In the genomic region with DNA sequence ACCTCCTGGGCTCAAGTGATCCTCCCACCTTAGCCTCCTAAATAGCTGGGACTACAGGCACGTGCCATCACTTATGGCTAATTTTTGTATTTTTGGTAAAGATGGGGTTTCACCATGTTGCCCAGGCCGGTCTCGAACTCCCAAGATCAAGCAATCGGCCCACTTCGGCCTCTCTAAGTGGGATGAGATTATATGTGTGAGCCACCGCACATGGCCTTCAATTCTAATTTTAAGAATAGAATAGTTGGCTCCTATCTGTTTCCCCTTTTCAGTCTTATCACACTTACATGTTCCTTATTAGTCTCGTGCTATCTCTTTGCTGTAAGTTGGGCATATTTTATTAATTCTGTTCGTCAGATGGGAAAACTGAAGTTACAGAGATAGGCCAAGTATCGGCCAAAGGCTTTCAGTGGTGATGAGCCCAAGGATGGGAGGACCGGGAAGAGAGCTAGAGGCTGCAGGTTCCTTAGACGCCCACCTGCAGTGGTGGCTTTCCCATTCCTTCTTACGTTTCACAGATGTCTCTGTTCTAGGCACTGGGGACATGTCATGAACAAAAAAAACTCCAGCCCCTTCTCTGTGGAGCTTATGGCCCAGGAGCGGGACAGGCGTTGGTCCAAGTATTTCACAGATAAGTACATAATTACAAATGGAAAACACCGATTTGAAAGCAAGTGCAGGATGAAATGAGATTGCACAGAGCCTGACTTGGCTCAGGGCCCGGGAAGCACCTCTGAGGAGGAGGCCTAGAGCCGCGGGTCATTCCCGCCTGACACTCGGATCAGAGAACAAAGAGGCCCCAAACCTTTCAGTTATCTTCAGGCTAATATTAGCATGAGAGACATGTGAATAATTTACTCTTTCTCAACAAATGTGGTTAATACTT, we compare ENCODE assay signal across 8 cellular contexts.
DNase-seq lines count a peak whose midpoint lies in the region; ATAC-seq and TF ChIP-seq lines count a peak whose summit lies in the region.

No MANE protein-coding gene starts in this region.

- DNase-seq in BE2C (peak; percentile 91), NCI-H69 (lab: John Stamatoyannopoulos, UW) (peak; percentile 98), esophagus muscularis mucosa (ENCODE audit: extremely low spot score) (no peak), NCI-H526 treated with DMSO at 0.1 percent for 48 hours (lab: John Stamatoyannopoulos, UW) (no peak)
- no peak for DNase-seq in naive thymus-derived CD8-positive, alpha-beta T cell

- TF ChIP-seq CTCF in BE2C (IDR thresholded peaks at IDR 0.05; ENCODE audit: low read depth, low read length), result no peak
- no peak for TF ChIP-seq CTCF in esophagus muscularis mucosa (IDR thresholded peaks at IDR 0.05)

- 59% methylated on average over 20 of the region's 20 CpGs for WGBS in esophagus muscularis mucosa

- no peaks in the 10 kb centered on the region for H3K27me3 Mint-ChIP-seq in naive thymus-derived CD8-positive, alpha-beta T cell

- H3K9me3 Mint-ChIP-seq in naive thymus-derived CD8-positive, alpha-beta T cell, result peaks cover 0 to 1% (median 0%) of the 10 kb centered on the region in 9 donors

- peak overlapping the region in 1 of 10 donors; percentile 37 for H3K27ac Mint-ChIP-seq in naive thymus-derived CD8-positive, alpha-beta T cell

- H3K27ac ChIP-seq in esophagus muscularis mucosa (replicated peaks in 1 of 4) (peak overlapping the region; percentile 82 to 92 (median 86)), skeletal muscle tissue (ENCODE audit: low read depth, low read length) (peak overlapping the region; percentile 43)

- TF ChIP-seq POLR2A in esophagus muscularis mucosa (IDR thresholded peaks at IDR 0.05; ENCODE audit: low read depth), result no peak

- H3K36me3 Mint-ChIP-seq in naive thymus-derived CD8-positive, alpha-beta T cell, result no peaks in the 10 kb centered on the region

- H3K9ac ChIP-seq in skeletal muscle tissue (ENCODE audit: low read depth in 1 of 3, low read length in 3 of 3), result peak overlapping the region in 1 of 3 donors; percentile 40

- H3K36me3 ChIP-seq in BE2C (no peaks in the 10 kb centered on the region), esophagus muscularis mucosa (no peaks in the 10 kb centered on the region), skeletal muscle tissue (ENCODE audit: control insufficient read depth in 3 of 3, insufficient read depth in 3 of 3, low read length in 3 of 3) (no peaks in the 10 kb centered on the region)

- ATAC-seq in HG02588 (IDR thresholded peaks at IDR 0.05; ENCODE audit: unreplicated experiment) (peak; percentile 40), GM21423 (IDR thresholded peaks at IDR 0.05; ENCODE audit: unreplicated experiment) (no peak)
- ATAC-seq in naive thymus-derived CD8-positive, alpha-beta T cell, result no peak

- peaks cover 19 to 54% (median 23%) of the 10 kb centered on the region in 4 donors for H3K4me1 Mint-ChIP-seq in naive thymus-derived CD8-positive, alpha-beta T cell

- H3K4me3 ChIP-seq in BE2C (ENCODE audit: low read depth, low read length), result peak overlapping the region; percentile 0; the same call in 1 of the 2 replicates
- H3K4me3 ChIP-seq in esophagus muscularis mucosa, result peak overlapping the region in 1 of 4 donors; percentile 33
- H3K4me3 ChIP-seq in skeletal muscle tissue (ENCODE audit: low read length in 3 of 3), result no peak overlapping the region

- H3K4me1 ChIP-seq in BE2C (peaks cover 16% of the 10 kb centered on the region), esophagus muscularis mucosa (peaks cover 24 to 28% (median 26%) of the 10 kb centered on the region in 4 donors), skeletal muscle tissue (ENCODE audit: control insufficient read depth in 3 of 3, insufficient read depth in 3 of 3, low read length in 3 of 3) (peaks cover 9 to 16% (median 12%) of the 10 kb centered on the region in 3 donors)

- no peak for TF ChIP-seq EP300 in esophagus muscularis mucosa (IDR thresholded peaks at IDR 0.05)

- intact Hi-C loops in esophagus muscularis mucosa (cut with DNase I), result loop anchor here (5.0 kb wide), 1 partner anchor 92 kb away; the partner anchor contains the start of gene KLF13

- H3K27me3 ChIP-seq in BE2C (no peaks in the 10 kb centered on the region), esophagus muscularis mucosa (no peaks in the 10 kb centered on the region), skeletal muscle tissue (ENCODE audit: control insufficient read depth in 3 of 3, insufficient read depth in 3 of 3, low read length in 3 of 3) (no peaks in the 10 kb centered on the region)

- no peak overlapping the region for H3K4me3 Mint-ChIP-seq in naive thymus-derived CD8-positive, alpha-beta T cell

- peaks cover 1% of the 10 kb centered on the region; the same call in 1 of the 2 replicates for H3K9me3 ChIP-seq in BE2C
- no peaks in the 10 kb centered on the region for H3K9me3 ChIP-seq in esophagus muscularis mucosa
- no peaks in the 10 kb centered on the region for H3K9me3 ChIP-seq in skeletal muscle tissue (ENCODE audit: control insufficient read depth in 3 of 3, low read length in 3 of 3)

- POLR2A ChIA-PET in naive thymus-derived CD8-positive, alpha-beta T cell (lab: Charles Lee), result interaction anchor here (1.4 kb wide), 1 partner anchor 20 kb away, joined by 3 read pairs; no protein-coding TSS in a partner anchor

Comparison
In these comparisons a context has a peak if more than half of its experiments do, and no peak if none do; other contexts are left out.
1. DNase-seq: peak in BE2C (single experiment) and NCI-H69 (single experiment); none in esophagus muscularis mucosa (single experiment), NCI-H526 treated with DMSO at 0.1 percent for 48 hours (single experiment) and naive thymus-derived CD8-positive, alpha-beta T cell (0 of 10).